ENCODE assay signal across 8 cellular contexts in the genomic region with DNA sequence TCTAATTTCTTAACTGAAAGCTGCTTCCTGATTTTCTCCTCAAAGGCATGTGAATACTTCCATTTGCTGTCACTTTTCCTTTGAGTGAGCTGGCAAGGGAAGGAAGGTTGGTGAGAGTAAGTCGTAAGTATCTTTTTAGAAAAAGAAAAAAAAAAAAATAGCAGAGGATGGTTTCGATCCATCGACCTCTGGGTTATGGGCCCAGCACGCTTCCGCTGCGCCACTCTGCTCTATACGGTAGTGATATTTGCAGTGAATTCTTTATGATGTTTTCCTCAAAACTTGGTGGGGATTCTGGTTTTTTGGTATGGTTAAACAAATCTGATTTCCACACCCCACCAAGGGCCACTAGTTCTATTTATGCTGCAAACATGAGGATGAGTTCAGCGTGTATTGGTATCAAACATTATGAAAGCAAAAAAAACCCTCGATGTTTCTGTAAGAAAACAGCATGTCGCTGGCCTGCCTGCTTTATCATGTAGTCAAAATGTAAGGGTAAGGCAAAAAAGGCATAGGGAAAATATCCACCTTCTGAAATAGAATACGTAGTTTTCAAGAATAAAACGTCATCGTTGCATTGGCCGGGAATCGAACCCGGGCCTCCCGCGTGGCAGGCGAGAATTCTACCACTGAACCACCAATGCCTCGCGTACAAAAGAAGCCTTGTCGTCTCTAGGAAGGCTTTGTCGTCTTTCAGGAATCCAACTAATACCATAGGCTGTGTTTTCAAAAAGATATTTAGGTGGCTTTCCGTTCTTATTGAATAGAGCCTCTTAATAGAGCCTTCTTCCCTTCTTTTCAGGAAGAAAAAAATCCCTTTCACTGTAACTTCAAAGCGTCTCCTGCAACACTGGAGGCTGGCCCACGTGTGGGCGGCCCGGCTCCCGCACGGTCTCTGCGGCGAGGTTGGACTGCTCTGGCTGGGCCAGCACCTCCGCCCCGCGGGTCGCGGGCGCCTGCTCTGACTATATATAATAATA. TPM values are rescaled to one million over a fixed set of nuclear protein-coding genes. Genes with fewer than 3 reads are reported as not detected.
DNase-seq lines count a peak whose midpoint lies in the region; ATAC-seq, FAIRE-seq and TF ChIP-seq lines count a peak whose summit lies in the region.

No MANE protein-coding gene starts in this region.

- no TSS peak for BruUV-seq in PC-9 (replicated peaks; lab: Mats Ljungman, UMichigan)

- H3K36me3 Mint-ChIP-seq in IgD-negative memory B cell: no peaks in the 10 kb centered on the region
- H3K36me3 Mint-ChIP-seq in activated T-helper 1 cell treated with anti-CD3 and anti-CD28 coated beads, Interleukin-12 subunit alpha, Interleukin-12 subunit beta, Interleukin-2, Interleukin-4 antibody, amounts not matched to agents 30 ng/mL and 10 ng/mL and 1 ng/mL, durations not matched to agents 14 hours and 24 hours and 36 hours (ENCODE audit: low read depth): peaks cover 2% of the 10 kb centered on the region
- H3K36me3 Mint-ChIP-seq in naive thymus-derived CD8-positive, alpha-beta T cell: peaks cover 0 to 2% (median 2%) of the 10 kb centered on the region in 3 donors

- H3K4me1 ChIP-seq in PC-9 (replicated peaks; ENCODE audit: insufficient read depth): peaks cover 9% of the 10 kb centered on the region

- H3K36me3 ChIP-seq in PC-9 (ENCODE audit: low read depth): no peaks in the 10 kb centered on the region

- intact Hi-C loops in PC-9 (cut with micrococcal nuclease; ENCODE audit: unreplicated experiment): loop anchor here (2.0 to 5.0 kb wide), 4 partner anchors 178 to 480 kb away; a partner anchor contains a TSS
- intact Hi-C loops in activated T-helper 1 cell treated with anti-CD3 and anti-CD28 coated beads, Interleukin-12 subunit alpha, Interleukin-12 subunit beta, Interleukin-2, Interleukin-4 antibody, amounts not matched to agents 30 ng/mL and 10 ng/mL and 1 ng/mL, durations not matched to agents 14 hours and 24 hours and 36 hours (cut with micrococcal nuclease): loop anchor here (1.0 to 10.0 kb wide), 18 partner anchors 130 to 1080 kb away; a partner anchor contains a TSS

- POLR2A ChIA-PET in PC-9 (lab: Charles Lee; ENCODE audit: unreplicated experiment): interaction anchor here (0.5 to 0.7 kb wide), 3 partner anchors 9 to 1703 kb away, joined by 4 to 9 read pairs (median 5); a partner anchor contains a TSS
- POLR2A ChIA-PET in naive thymus-derived CD8-positive, alpha-beta T cell (lab: Charles Lee): interaction anchor here (0.6 to 1.4 kb wide), 9 partner anchors 9 to 770 kb away, joined by 3 to 7 read pairs (median 4); a partner anchor contains a TSS

- no peak for DNase-seq in D721Med (ENCODE audit: insufficient read length, low spot score)
- DNase-seq in PC-9: peak; percentile 76 to 86
- DNase-seq in activated T-helper 1 cell treated with anti-CD3 and anti-CD28 coated beads, Interleukin-12 subunit alpha, Interleukin-12 subunit beta, Interleukin-2, Interleukin-4 antibody, amounts not matched to agents 30 ng/mL and 10 ng/mL and 1 ng/mL, durations not matched to agents 14 hours and 24 hours and 36 hours (ENCODE audit: low spot score): peak; percentile 77
- DNase-seq in fibroblast of gingiva (ENCODE audit: low read depth): peak; percentile 79
- peak; percentile 76 to 97 (median 90) for DNase-seq in naive thymus-derived CD8-positive, alpha-beta T cell
- DNase-seq in stimulated activated naive CD4-positive, alpha-beta T cell (lab: John Stamatoyannopoulos, UW): peak; percentile 81 to 96 (median 88)

- H3K27me3 ChIP-seq in PC-9 (ENCODE audit: insufficient read depth, low read depth): no peaks in the 10 kb centered on the region

- peak overlapping the region; percentile 74 for H3K27ac ChIP-seq in PC-9

- peak overlapping the region; percentile 73 for H3K4me3 ChIP-seq in PC-9

- TF ChIP-seq CTCF in D721Med (IDR thresholded peaks at IDR 0.05; ENCODE audit: insufficient read depth, missing control alignments) (no peak), PC-9 (conservative IDR thresholded peaks at IDR 0.05) (no peak)

- H2AFZ ChIP-seq in PC-9: peak overlapping the region; percentile 84

- no peaks in the 10 kb centered on the region for H3K79me2 ChIP-seq in PC-9 (ENCODE audit: low read depth)

- peak; percentile 69 for ATAC-seq in GM21526 (IDR thresholded peaks at IDR 0.05; ENCODE audit: low FRiP score, unreplicated experiment)
- peak; percentile 78 to 88 for ATAC-seq in naive thymus-derived CD8-positive, alpha-beta T cell

- H3K9me3 Mint-ChIP-seq in IgD-negative memory B cell: peaks cover 0 to 3% (median 0%) of the 10 kb centered on the region in 3 donors
- H3K9me3 Mint-ChIP-seq in activated T-helper 1 cell treated with anti-CD3 and anti-CD28 coated beads, Interleukin-12 subunit alpha, Interleukin-12 subunit beta, Interleukin-2, Interleukin-4 antibody, amounts not matched to agents 30 ng/mL and 10 ng/mL and 1 ng/mL, durations not matched to agents 14 hours and 24 hours and 36 hours: no peaks in the 10 kb centered on the region
- peaks cover 0 to 5% (median 0%) of the 10 kb centered on the region in 9 donors for H3K9me3 Mint-ChIP-seq in naive thymus-derived CD8-positive, alpha-beta T cell

- FAIRE-seq in D721Med (lab: Jason Lieb, UNC): peak; percentile 72

- peak overlapping the region; percentile 77 for H3K4me2 ChIP-seq in PC-9

- CTCF ChIA-PET in PC-9 (lab: Charles Lee): interaction anchor here (0.6 kb wide), 4 partner anchors 53 to 1709 kb away, joined by 4 to 6 read pairs (median 5); no protein-coding TSS in a partner anchor

- H3K4me3 Mint-ChIP-seq in IgD-negative memory B cell: peak overlapping the region; percentile 89 to 98 (median 95)
- H3K4me3 Mint-ChIP-seq in activated T-helper 1 cell treated with anti-CD3 and anti-CD28 coated beads, Interleukin-12 subunit alpha, Interleukin-12 subunit beta, Interleukin-2, Interleukin-4 antibody, amounts not matched to agents 30 ng/mL and 10 ng/mL and 1 ng/mL, durations not matched to agents 14 hours and 24 hours and 36 hours: peak overlapping the region; percentile 79
- peak overlapping the region; percentile 79 to 96 (median 91) for H3K4me3 Mint-ChIP-seq in naive thymus-derived CD8-positive, alpha-beta T cell

- peak overlapping the region; percentile 96 to 100 (median 99) for H3K27ac Mint-ChIP-seq in IgD-negative memory B cell
- peak overlapping the region; percentile 95 for H3K27ac Mint-ChIP-seq in activated T-helper 1 cell treated with anti-CD3 and anti-CD28 coated beads, Interleukin-12 subunit alpha, Interleukin-12 subunit beta, Interleukin-2, Interleukin-4 antibody, amounts not matched to agents 30 ng/mL and 10 ng/mL and 1 ng/mL, durations not matched to agents 14 hours and 24 hours and 36 hours
- H3K27ac Mint-ChIP-seq in naive thymus-derived CD8-positive, alpha-beta T cell: peak overlapping the region; percentile 92 to 100 (median 96)

- peaks cover 20% of the 10 kb centered on the region for H3F3A ChIP-seq in PC-9 (ENCODE audit: insufficient read depth, low read depth)

- H3K27me3 Mint-ChIP-seq in IgD-negative memory B cell: no peaks in the 10 kb centered on the region
- peaks cover 26% of the 10 kb centered on the region for H3K27me3 Mint-ChIP-seq in activated T-helper 1 cell treated with anti-CD3 and anti-CD28 coated beads, Interleukin-12 subunit alpha, Interleukin-12 subunit beta, Interleukin-2, Interleukin-4 antibody, amounts not matched to agents 30 ng/mL and 10 ng/mL and 1 ng/mL, durations not matched to agents 14 hours and 24 hours and 36 hours (ENCODE audit: insufficient read depth)
- H3K27me3 Mint-ChIP-seq in naive thymus-derived CD8-positive, alpha-beta T cell: peaks cover 4 to 14% (median 10%) of the 10 kb centered on the region in 5 donors

- H3K9me2 ChIP-seq in PC-9 (ENCODE audit: insufficient read depth): no peaks in the 10 kb centered on the region

- peaks cover 5 to 16% (median 6%) of the 10 kb centered on the region in 3 donors for H3K4me1 Mint-ChIP-seq in IgD-negative memory B cell
- peaks cover 24% of the 10 kb centered on the region for H3K4me1 Mint-ChIP-seq in activated T-helper 1 cell treated with anti-CD3 and anti-CD28 coated beads, Interleukin-12 subunit alpha, Interleukin-12 subunit beta, Interleukin-2, Interleukin-4 antibody, amounts not matched to agents 30 ng/mL and 10 ng/mL and 1 ng/mL, durations not matched to agents 14 hours and 24 hours and 36 hours (ENCODE audit: low read depth)
- H3K4me1 Mint-ChIP-seq in naive thymus-derived CD8-positive, alpha-beta T cell: peaks cover 6 to 14% (median 11%) of the 10 kb centered on the region in 4 donors

- H3K9me3 ChIP-seq in PC-9 (ENCODE audit: insufficient read depth, low read depth): no peaks in the 10 kb centered on the region

- no peaks in the 10 kb centered on the region for H4K20me1 ChIP-seq in PC-9 (ENCODE audit: insufficient read depth)

RNA-seq across cellular contexts. Expression of a gene that starts 9.6 kb away (rescaled TPM):
- polyA plus RNA-seq in IgD-negative memory B cell: not detected
- total RNA-seq in PC-9 (2021): not detected in 2 replicates
- not detected in 2 replicates for total RNA-seq in activated T-helper 1 cell treated with anti-CD3 and anti-CD28 coated beads, Interleukin-12 subunit alpha, Interleukin-12 subunit beta, Interleukin-2, Interleukin-4 antibody, amounts not matched to agents 30 ng/mL and 10 ng/mL and 1 ng/mL, durations not matched to agents 14 hours and 24 hours and 36 hours
- not detected for total RNA-seq in naive thymus-derived CD8-positive, alpha-beta T cell
- not detected for polyA plus RNA-seq in naive thymus-derived CD8-positive, alpha-beta T cell

RNA-seq across cellular contexts. Expression of a gene that starts 54.4 kb away (rescaled TPM):
- not detected for polyA plus RNA-seq in IgD-negative memory B cell
- 1.5 and 1.6 TPM in 2 replicates for total RNA-seq in PC-9 (2021)
- total RNA-seq in activated T-helper 1 cell treated with anti-CD3 and anti-CD28 coated beads, Interleukin-12 subunit alpha, Interleukin-12 subunit beta, Interleukin-2, Interleukin-4 antibody, amounts not matched to agents 30 ng/mL and 10 ng/mL and 1 ng/mL, durations not matched to agents 14 hours and 24 hours and 36 hours: not detected in 2 replicates
- total RNA-seq in naive thymus-derived CD8-positive, alpha-beta T cell: not detected
- polyA plus RNA-seq in naive thymus-derived CD8-positive, alpha-beta T cell: not detected
